1 cellular context compared by ENCODE assay signal in genomic region chr11:14318581-14318981, GRCh38.
TF ChIP-seq lines count a peak whose summit lies in the region.

No MANE protein-coding gene starts in this region.

TF ChIP-seq in IMR-90, 13 proteins besides CTCF, POLR2A, EP300 and RAD21 (continued from another document):
- no peak for TF ChIP-seq ELK1 (IDR thresholded peaks at IDR 0.05; ENCODE audit: borderline replicate concordance, low read depth, low read length)
- no peak for TF ChIP-seq MAFK (IDR thresholded peaks at IDR 0.05; ENCODE audit: low read depth, low read length)
- no peak for TF ChIP-seq NFE2L2 (IDR thresholded peaks at IDR 0.05; ENCODE audit: low read depth, low read length)
- no peak for TF ChIP-seq SMC3 (IDR thresholded peaks at IDR 0.05; ENCODE audit: low read depth, low read length)
- TF ChIP-seq RCOR1 (IDR thresholded peaks at IDR 0.05; ENCODE audit: insufficient replicate concordance, low read length) = no peak
- TF ChIP-seq BHLHE40 (IDR thresholded peaks at IDR 0.05; ENCODE audit: low read depth, low read length) = no peak
- no peak for TF ChIP-seq CHD1 (IDR thresholded peaks at IDR 0.05; ENCODE audit: low read depth, low read length)
- TF ChIP-seq RFX5 (IDR thresholded peaks at IDR 0.05; ENCODE audit: low read depth, low read length) = no peak
